In the genomic region with DNA sequence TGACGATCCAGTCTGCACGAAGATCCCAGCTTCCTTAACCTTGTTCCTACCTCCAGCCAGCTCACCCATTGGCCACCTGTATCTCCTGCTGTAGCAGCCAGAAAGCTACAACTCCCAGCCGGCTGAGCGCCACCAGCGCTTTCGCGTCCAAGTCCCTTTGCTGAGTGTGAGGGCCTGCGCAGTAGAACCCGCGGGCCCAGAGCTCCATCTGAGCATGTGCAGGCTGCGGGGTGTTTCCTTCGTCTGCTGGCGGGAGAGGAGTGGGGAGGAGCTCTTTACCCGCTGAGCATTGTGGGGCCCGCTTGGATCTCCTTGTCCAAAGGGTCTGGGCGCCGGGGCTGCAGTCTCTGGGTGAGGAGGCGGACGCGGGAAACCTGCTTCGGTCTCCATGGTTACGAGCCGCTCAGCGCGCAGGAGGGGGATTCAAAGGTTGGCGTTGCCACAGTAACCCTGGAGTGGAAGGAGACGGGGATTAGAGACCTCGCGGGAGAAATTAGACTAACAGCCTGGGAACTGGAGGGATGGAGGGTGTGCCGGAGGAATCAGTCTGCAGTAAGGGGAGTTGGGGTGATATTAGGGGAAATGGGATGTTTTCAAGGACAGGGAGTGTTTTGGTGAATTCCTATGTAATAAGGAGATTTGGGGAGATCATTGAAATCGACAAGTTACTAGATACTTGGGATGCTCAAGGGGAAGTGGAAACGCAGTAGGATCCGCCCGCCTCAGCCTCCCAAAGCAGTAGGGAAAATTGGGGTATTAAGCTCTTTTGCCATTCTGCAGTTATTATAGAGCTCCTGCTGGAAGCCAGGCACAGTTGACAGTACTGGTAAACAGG, we compare ENCODE assay signal across 1 cellular context.
TF ChIP-seq lines count a peak whose summit lies in the region.

No MANE protein-coding gene starts in this region.

TF ChIP-seq in HCT116, 20 proteins besides CTCF, POLR2A, EP300 and RAD21 (continued from another document):
- peak; percentile 87 for TF ChIP-seq POLR2AphosphoS5 (IDR thresholded peaks at IDR 0.05; ENCODE audit: low read depth, low read length)
